Comparison of ENCODE assay signal across 8 cellular contexts in genomic region chr1:87542697-87543096, GRCh38.
"Had no signal": no experiment of that assay in that cellular context is flagged by ENCODE, and none has a peak within 500 bp of the region (broad histone marks: within the 10 kb centered on the region; RNA-seq: fewer than 3 reads in every experiment).

No MANE protein-coding gene starts in this region.

- FAIRE-seq: G401.6, GM12878, GM12891, GM12892, GM18507, GM19239 had no signal

- H3K4me3 ChIP-seq: GM12878 had no signal

- ATAC-seq: GM12878 had no signal

- DNase-seq: GDM1, GF-D8 had no signal
